1 cellular context compared by ENCODE assay signal in genomic region chr10:31771345-31771831, GRCh38.
TF ChIP-seq lines count a peak whose summit lies in the region.

No MANE protein-coding gene starts in this region.

TF ChIP-seq in SK-N-SH treated with all-trans-retinoic acid at 6 μM for 48 hours, 23 proteins besides CTCF, POLR2A, EP300 and RAD21 (continued from another document):
- TF ChIP-seq, protein P1, sequence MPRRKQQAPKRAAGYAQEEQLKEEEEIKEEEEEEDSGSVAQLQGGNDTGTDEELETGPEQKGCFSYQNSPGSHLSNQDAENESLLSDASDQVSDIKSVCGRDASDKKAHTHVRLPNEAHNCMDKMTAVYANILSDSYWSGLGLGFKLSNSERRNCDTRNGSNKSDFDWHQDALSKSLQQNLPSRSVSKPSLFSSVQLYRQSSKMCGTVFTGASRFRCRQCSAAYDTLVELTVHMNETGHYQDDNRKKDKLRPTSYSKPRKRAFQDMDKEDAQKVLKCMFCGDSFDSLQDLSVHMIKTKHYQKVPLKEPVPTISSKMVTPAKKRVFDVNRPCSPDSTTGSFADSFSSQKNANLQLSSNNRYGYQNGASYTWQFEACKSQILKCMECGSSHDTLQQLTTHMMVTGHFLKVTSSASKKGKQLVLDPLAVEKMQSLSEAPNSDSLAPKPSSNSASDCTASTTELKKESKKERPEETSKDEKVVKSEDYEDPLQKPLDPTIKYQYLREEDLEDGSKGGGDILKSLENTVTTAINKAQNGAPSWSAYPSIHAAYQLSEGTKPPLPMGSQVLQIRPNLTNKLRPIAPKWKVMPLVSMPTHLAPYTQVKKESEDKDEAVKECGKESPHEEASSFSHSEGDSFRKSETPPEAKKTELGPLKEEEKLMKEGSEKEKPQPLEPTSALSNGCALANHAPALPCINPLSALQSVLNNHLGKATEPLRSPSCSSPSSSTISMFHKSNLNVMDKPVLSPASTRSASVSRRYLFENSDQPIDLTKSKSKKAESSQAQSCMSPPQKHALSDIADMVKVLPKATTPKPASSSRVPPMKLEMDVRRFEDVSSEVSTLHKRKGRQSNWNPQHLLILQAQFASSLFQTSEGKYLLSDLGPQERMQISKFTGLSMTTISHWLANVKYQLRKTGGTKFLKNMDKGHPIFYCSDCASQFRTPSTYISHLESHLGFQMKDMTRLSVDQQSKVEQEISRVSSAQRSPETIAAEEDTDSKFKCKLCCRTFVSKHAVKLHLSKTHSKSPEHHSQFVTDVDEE (CRISPR knock-in tag; IDR thresholded peaks at IDR 0.05) = no peak
- TF ChIP-seq BACH2 (CRISPR knock-in tag; IDR thresholded peaks at IDR 0.05; ENCODE audit: borderline replicate concordance) (no peak), CSRNP3 (CRISPR knock-in tag; IDR thresholded peaks at IDR 0.05) (no peak), ZNF8 (CRISPR knock-in tag; IDR thresholded peaks at IDR 0.05) (no peak), POU6F1 (CRISPR knock-in tag; IDR thresholded peaks at IDR 0.05; ENCODE audit: borderline replicate concordance, low read depth) (no peak), ARNTL (CRISPR knock-in tag; IDR thresholded peaks at IDR 0.05; ENCODE audit: borderline replicate concordance, low read depth) (no peak), CSDC2 (CRISPR knock-in tag; IDR thresholded peaks at IDR 0.05) (no peak), PPARA (CRISPR knock-in tag; IDR thresholded peaks at IDR 0.05; ENCODE audit: borderline replicate concordance) (no peak), ZC3H10 (CRISPR knock-in tag; IDR thresholded peaks at IDR 0.05) (no peak), TCF4 (CRISPR knock-in tag; IDR thresholded peaks at IDR 0.05; ENCODE audit: borderline replicate concordance) (no peak), PATZ1 (CRISPR knock-in tag; IDR thresholded peaks at IDR 0.05; ENCODE audit: borderline replicate concordance) (no peak), ZFP3 (CRISPR knock-in tag; IDR thresholded peaks at IDR 0.05) (no peak), SNAI2 (CRISPR knock-in tag; IDR thresholded peaks at IDR 0.05) (no peak)
